1 cellular context compared by ENCODE assay signal in genomic region chr2:102065675-102066252, GRCh38.
A peak's percentile ranks its signal among the peaks of the same experiment; 100 is the strongest.
TF ChIP-seq lines count a peak whose summit lies in the region.

No MANE protein-coding gene starts in this region.

TF ChIP-seq in HepG2, 621 proteins besides CTCF, POLR2A, EP300 and RAD21 (continued from another document and continues in another):
- TF ChIP-seq ZHX2 (IDR thresholded peaks at IDR 0.05; ENCODE audit: low read depth), result peak; percentile 73
- no peak for TF ChIP-seq ZHX2 (CRISPR knock-in tag; IDR thresholded peaks at IDR 0.05; ENCODE audit: borderline replicate concordance)
- TF ChIP-seq, protein P1, sequence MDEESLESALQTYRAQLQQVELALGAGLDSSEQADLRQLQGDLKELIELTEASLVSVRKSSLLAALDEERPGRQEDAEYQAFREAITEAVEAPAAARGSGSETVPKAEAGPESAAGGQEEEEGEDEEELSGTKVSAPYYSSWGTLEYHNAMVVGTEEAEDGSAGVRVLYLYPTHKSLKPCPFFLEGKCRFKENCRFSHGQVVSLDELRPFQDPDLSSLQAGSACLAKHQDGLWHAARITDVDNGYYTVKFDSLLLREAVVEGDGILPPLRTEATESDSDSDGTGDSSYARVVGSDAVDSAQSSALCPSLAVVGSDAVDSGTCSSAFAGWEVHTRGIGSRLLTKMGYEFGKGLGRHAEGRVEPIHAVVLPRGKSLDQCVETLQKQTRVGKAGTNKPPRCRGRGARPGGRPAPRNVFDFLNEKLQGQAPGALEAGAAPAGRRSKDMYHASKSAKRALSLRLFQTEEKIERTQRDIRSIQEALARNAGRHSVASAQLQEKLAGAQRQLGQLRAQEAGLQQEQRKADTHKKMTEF (CRISPR knock-in tag; IDR thresholded peaks at IDR 0.05), result peak; percentile 84
- TF ChIP-seq MIER3 (CRISPR knock-in tag; IDR thresholded peaks at IDR 0.05; ENCODE audit: borderline replicate concordance), result peak; percentile 78; the same call in 1 of the 2 replicates
- TF ChIP-seq KAT7 (CRISPR knock-in tag; IDR thresholded peaks at IDR 0.05; ENCODE audit: borderline replicate concordance), result no peak
- TF ChIP-seq TBX2 (CRISPR knock-in tag; IDR thresholded peaks at IDR 0.05; ENCODE audit: borderline replicate concordance), result no peak
- peak; percentile 41 for TF ChIP-seq YY1 (IDR thresholded peaks at IDR 0.05; ENCODE audit: insufficient read depth, insufficient replicate concordance, low read depth, low read length)
- peak; percentile 90 for TF ChIP-seq GATAD2A (CRISPR knock-in tag; IDR thresholded peaks at IDR 0.05)
- no peak for TF ChIP-seq DNMT1 (CRISPR knock-in tag; IDR thresholded peaks at IDR 0.05)
- peak; percentile 73; the same call in 1 of the 2 replicates for TF ChIP-seq NRL (CRISPR knock-in tag; IDR thresholded peaks at IDR 0.05; ENCODE audit: borderline replicate concordance)
- peak; percentile 93; the same call in 1 of the 2 replicates for TF ChIP-seq ZNF331 (CRISPR knock-in tag; IDR thresholded peaks at IDR 0.05)
- TF ChIP-seq SOX13 (IDR thresholded peaks at IDR 0.05), result peak; percentile 62; the same call in 1 of the 2 replicates
- TF ChIP-seq SOX13 (CRISPR knock-in tag; conservative IDR thresholded peaks at IDR 0.05 in 1 of 2, IDR thresholded peaks at IDR 0.05 in 1 of 2), result peak in 1 of 2 experiments; percentile 76; a peak in 2 of 4 replicates
- TF ChIP-seq, protein P2, sequence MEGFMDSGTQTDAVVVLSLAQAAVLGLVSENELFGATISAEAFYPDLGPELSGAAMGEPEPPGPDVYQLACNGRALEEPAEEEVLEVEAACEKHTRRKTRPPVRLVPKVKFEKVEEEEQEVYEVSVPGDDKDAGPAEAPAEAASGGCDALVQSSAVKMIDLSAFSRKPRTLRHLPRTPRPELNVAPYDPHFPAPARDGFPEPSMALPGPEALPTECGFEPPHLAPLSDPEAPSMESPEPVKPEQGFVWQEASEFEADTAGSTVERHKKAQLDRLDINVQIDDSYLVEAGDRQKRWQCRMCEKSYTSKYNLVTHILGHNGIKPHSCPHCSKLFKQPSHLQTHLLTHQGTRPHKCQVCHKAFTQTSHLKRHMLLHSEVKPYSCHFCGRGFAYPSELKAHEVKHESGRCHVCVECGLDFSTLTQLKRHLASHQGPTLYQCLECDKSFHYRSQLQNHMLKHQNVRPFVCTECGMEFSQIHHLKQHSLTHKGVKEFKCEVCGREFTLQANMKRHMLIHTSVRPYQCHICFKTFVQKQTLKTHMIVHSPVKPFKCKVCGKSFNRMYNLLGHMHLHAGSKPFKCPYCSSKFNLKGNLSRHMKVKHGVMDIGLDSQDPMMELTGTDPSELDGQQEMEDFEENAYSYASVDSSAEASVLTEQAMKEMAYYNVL (CRISPR knock-in tag; IDR thresholded peaks at IDR 0.05; ENCODE audit: borderline replicate concordance), result 0 out of 2 replicates have a peak, but pooled peaks have one; percentile 22
- TF ChIP-seq NFE2L1 (CRISPR knock-in tag; IDR thresholded peaks at IDR 0.05; ENCODE audit: borderline replicate concordance), result peak; percentile 90; the same call in 1 of the 2 replicates
- TF ChIP-seq ZNF574 (CRISPR knock-in tag; IDR thresholded peaks at IDR 0.05), result peak; percentile 75
- TF ChIP-seq, protein P3, sequence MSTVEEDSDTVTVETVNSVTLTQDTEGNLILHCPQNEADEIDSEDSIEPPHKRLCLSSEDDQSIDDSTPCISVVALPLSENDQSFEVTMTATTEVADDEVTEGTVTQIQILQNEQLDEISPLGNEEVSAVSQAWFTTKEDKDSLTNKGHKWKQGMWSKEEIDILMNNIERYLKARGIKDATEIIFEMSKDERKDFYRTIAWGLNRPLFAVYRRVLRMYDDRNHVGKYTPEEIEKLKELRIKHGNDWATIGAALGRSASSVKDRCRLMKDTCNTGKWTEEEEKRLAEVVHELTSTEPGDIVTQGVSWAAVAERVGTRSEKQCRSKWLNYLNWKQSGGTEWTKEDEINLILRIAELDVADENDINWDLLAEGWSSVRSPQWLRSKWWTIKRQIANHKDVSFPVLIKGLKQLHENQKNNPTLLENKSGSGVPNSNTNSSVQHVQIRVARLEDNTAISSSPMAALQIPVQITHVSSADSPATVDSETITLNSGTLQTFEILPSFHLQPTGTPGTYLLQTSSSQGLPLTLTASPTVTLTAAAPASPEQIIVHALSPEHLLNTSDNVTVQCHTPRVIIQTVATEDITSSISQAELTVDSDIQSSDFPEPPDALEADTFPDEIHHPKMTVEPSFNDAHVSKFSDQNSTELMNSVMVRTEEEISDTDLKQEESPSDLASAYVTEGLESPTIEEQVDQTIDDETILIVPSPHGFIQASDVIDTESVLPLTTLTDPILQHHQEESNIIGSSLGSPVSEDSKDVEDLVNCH (CRISPR knock-in tag; IDR thresholded peaks at IDR 0.05), result no peak
- TF ChIP-seq REPIN1 (CRISPR knock-in tag; IDR thresholded peaks at IDR 0.05; ENCODE audit: borderline replicate concordance, low read depth), result 0 out of 2 replicates have a peak, but pooled peaks have one; percentile 19
- TF ChIP-seq PPARG (CRISPR knock-in tag; conservative IDR thresholded peaks at IDR 0.05), result peak; percentile 41; the same call in 1 of the 2 replicates
- TF ChIP-seq SNRNP70 (IDR thresholded peaks at IDR 0.05; ENCODE audit: low read depth, low read length), result no peak
- TF ChIP-seq, protein P4, sequence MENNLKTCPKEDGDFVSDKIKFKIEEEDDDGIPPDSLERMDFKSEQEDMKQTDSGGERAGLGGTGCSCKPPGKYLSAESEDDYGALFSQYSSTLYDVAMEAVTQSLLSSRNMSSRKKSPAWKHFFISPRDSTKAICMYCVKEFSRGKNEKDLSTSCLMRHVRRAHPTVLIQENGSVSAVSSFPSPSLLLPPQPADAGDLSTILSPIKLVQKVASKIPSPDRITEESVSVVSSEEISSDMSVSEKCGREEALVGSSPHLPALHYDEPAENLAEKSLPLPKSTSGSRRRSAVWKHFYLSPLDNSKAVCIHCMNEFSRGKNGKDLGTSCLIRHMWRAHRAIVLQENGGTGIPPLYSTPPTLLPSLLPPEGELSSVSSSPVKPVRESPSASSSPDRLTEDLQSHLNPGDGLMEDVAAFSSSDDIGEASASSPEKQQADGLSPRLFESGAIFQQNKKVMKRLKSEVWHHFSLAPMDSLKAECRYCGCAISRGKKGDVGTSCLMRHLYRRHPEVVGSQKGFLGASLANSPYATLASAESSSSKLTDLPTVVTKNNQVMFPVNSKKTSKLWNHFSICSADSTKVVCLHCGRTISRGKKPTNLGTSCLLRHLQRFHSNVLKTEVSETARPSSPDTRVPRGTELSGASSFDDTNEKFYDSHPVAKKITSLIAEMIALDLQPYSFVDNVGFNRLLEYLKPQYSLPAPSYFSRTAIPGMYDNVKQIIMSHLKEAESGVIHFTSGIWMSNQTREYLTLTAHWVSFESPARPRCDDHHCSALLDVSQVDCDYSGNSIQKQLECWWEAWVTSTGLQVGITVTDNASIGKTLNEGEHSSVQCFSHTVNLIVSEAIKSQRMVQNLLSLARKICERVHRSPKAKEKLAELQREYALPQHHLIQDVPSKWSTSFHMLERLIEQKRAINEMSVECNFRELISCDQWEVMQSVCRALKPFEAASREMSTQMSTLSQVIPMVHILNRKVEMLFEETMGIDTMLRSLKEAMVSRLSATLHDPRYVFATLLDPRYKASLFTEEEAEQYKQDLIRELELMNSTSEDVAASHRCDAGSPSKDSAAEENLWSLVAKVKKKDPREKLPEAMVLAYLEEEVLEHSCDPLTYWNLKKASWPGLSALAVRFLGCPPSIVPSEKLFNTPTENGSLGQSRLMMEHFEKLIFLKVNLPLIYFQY (CRISPR knock-in tag; IDR thresholded peaks at IDR 0.05; ENCODE audit: borderline replicate concordance), result no peak
- TF ChIP-seq ZNF772 (CRISPR knock-in tag; IDR thresholded peaks at IDR 0.05), result peak; percentile 38
- peak; percentile 72; the same call in 1 of the 2 replicates for TF ChIP-seq ZNF292 (CRISPR knock-in tag; IDR thresholded peaks at IDR 0.05; ENCODE audit: borderline replicate concordance, low read depth)
- TF ChIP-seq, protein P5, sequence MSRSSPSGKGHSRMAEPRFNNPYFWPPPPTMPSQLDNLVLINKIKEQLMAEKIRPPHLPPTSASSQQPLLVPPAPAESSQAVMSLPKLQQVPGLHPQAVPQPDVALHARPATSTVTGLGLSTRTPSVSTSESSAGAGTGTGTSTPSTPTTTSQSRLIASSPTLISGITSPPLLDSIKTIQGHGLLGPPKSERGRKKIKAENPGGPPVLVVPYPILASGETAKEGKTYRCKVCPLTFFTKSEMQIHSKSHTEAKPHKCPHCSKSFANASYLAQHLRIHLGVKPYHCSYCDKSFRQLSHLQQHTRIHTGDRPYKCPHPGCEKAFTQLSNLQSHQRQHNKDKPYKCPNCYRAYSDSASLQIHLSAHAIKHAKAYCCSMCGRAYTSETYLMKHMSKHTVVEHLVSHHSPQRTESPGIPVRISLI (CRISPR knock-in tag; IDR thresholded peaks at IDR 0.05; ENCODE audit: borderline replicate concordance), result peak; percentile 95
- TF ChIP-seq ZNF883 (CRISPR knock-in tag; IDR thresholded peaks at IDR 0.05; ENCODE audit: not compliant biosample characterization), result peak; percentile 64
- TF ChIP-seq, protein P6, sequence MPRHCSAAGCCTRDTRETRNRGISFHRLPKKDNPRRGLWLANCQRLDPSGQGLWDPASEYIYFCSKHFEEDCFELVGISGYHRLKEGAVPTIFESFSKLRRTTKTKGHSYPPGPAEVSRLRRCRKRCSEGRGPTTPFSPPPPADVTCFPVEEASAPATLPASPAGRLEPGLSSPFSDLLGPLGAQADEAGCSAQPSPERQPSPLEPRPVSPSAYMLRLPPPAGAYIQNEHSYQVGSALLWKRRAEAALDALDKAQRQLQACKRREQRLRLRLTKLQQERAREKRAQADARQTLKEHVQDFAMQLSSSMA (CRISPR knock-in tag; IDR thresholded peaks at IDR 0.05), result no peak
- peak; percentile 65 for TF ChIP-seq GATAD1 (CRISPR knock-in tag; IDR thresholded peaks at IDR 0.05)
- TF ChIP-seq ZNF432 (CRISPR knock-in tag; IDR thresholded peaks at IDR 0.05; ENCODE audit: borderline replicate concordance), result no peak
- peak; percentile 75 for TF ChIP-seq HDAC1 (CRISPR knock-in tag; IDR thresholded peaks at IDR 0.05)
- TF ChIP-seq MAZ (IDR thresholded peaks at IDR 0.05; ENCODE audit: borderline replicate concordance, low read depth, low read length), result 0 out of 2 replicates have a peak, but pooled peaks have one; percentile 23
- no peak for TF ChIP-seq MAZ (CRISPR knock-in tag; IDR thresholded peaks at IDR 0.05; ENCODE audit: low read depth)
- 0 out of 2 replicates have a peak, but pooled peaks have one; percentile 46 for TF ChIP-seq ZMAT3 (CRISPR knock-in tag; conservative IDR thresholded peaks at IDR 0.05)
- TF ChIP-seq MBNL3 (CRISPR knock-in tag; conservative IDR thresholded peaks at IDR 0.05), result no peak
- TF ChIP-seq BORCS8-MEF2B (CRISPR knock-in tag; IDR thresholded peaks at IDR 0.05), result peak; percentile 53
- TF ChIP-seq NR2F2 (IDR thresholded peaks at IDR 0.05; ENCODE audit: borderline replicate concordance, low read depth), result no peak
- peak; percentile 78 for TF ChIP-seq MEF2D (CRISPR knock-in tag; IDR thresholded peaks at IDR 0.05)
- TF ChIP-seq FOXK1 (CRISPR knock-in tag; IDR thresholded peaks at IDR 0.05; ENCODE audit: borderline replicate concordance, low read depth), result peak; percentile 69; the same call in 1 of the 2 replicates
